In genomic region chr2:11344342-11344955, GRCh38 we compare ENCODE assay signal across 8 cellular contexts. TPM values are rescaled to one million over a fixed set of nuclear protein-coding genes. Genes with fewer than 3 reads are reported as not detected.
DNase-seq lines count a peak whose midpoint lies in the region; ATAC-seq and TF ChIP-seq lines count a peak whose summit lies in the region.

Gene ROCK2, minus strand, starts transcription at chr2:11344636. Its CDS starts 500 bp downstream, at chr2:11344136.

- peak within 1 kb of the TSS; percentile 96 for H3K4me3 Mint-ChIP-seq in WTC11

- no peak for TF ChIP-seq CTCF in WTC11 (IDR thresholded peaks at IDR 0.05)

- peak; percentile 65 for DNase-seq in A172 (ENCODE audit: low spot score)
- peak; percentile 81 for DNase-seq in NCI-H2196 (lab: John Stamatoyannopoulos, UW; ENCODE audit: unreplicated experiment)
- DNase-seq in WTC11 (ENCODE audit: low spot score), result peak; percentile 86
- peak in 60 of 61 donors; percentile 12 to 93 (median 78) for DNase-seq in caudate nucleus (lab: John Stamatoyannopoulos, UW)
- DNase-seq in iris pigment epithelial cell (ENCODE audit: low read depth), result peak; percentile 77
- DNase-seq in stimulated activated CD4-positive, alpha-beta T cell treated with anti-CD3 and anti-CD28 coated beads, Interleukin-12 subunit alpha, Interleukin-12 subunit beta, amount 100 ng/mL, for 4 hours, result peak; percentile 73

- peak; percentile 68 for TF ChIP-seq POLR2A in GM18526 (IDR thresholded peaks at IDR 0.05; ENCODE audit: extremely low read depth, insufficient read length)

- H3K36me3 Mint-ChIP-seq in WTC11, result no peaks in the 10 kb centered on the region

- peak within 1 kb of the TSS; percentile 97 for H3K27ac Mint-ChIP-seq in WTC11

- H3K9me3 Mint-ChIP-seq in WTC11, result no peaks in the 10 kb centered on the region

- CTCF ChIA-PET in WTC11 (lab: Charles Lee), result interaction anchor here (1.0 to 2.1 kb wide), 8 partner anchors 9 to 212 kb away, joined by 3 to 14 read pairs (median 6); a partner anchor contains a TSS

- POLR2A ChIA-PET in WTC11 (lab: Charles Lee), result interaction anchor here (1.1 to 2.1 kb wide), 5 partner anchors 24 to 211 kb away, joined by 3 to 10 read pairs (median 6); partner anchors contain the start of gene SLC66A3

- H3K27ac ChIP-seq in caudate nucleus (ENCODE audit: low read depth, low read length), result peak within 1 kb of the TSS; percentile 95

- ATAC-seq in HG03064 (IDR thresholded peaks at IDR 0.05; ENCODE audit: low read depth, unreplicated experiment) (peak; percentile 63), WTC11 (peak; percentile 82)

- H3K4me1 Mint-ChIP-seq in WTC11, result peaks cover 35% of the 10 kb centered on the region

- peaks cover 4% of the 10 kb centered on the region; the same call in 1 of the 2 replicates for H3K27me3 Mint-ChIP-seq in WTC11 (ENCODE audit: low read depth)

TF ChIP-seq in WTC11, 78 proteins besides CTCF, POLR2A, EP300 and RAD21:
- TF ChIP-seq FOXP1 (CRISPR knock-in tag; IDR thresholded peaks at IDR 0.05; ENCODE audit: borderline replicate concordance) (peak; percentile 34; the same call in 1 of the 2 replicates), E2F5 (CRISPR knock-in tag; IDR thresholded peaks at IDR 0.05) (peak; percentile 80), TP53 (CRISPR knock-in tag; IDR thresholded peaks at IDR 0.05) (0 out of 2 replicates have a peak, but pooled peaks have one; percentile 66), HMGXB4 (CRISPR knock-in tag; IDR thresholded peaks at IDR 0.05) (0 out of 2 replicates have a peak, but pooled peaks have one; percentile 18), NR1H2 (CRISPR knock-in tag; IDR thresholded peaks at IDR 0.05) (no peak), STAT6 (CRISPR knock-in tag; conservative IDR thresholded peaks at IDR 0.05; ENCODE audit: low read depth) (0 out of 2 replicates have a peak, but pooled peaks have one; percentile 40)

RNA-seq across cellular contexts. Expression of gene ROCK2, which starts in this region (rescaled TPM):
- 37.8 and 44.6 TPM in 2 replicates for total RNA-seq in A172 (2014; rRNA removed; shearing (Covaris generic))
- 21.3 to 25.9 TPM (median 22.4 TPM) in 3 replicates for total RNA-seq in WTC11 (2021)

Comparison
In these comparisons a context has a peak if more than half of its experiments do, and no peak if none do; other contexts are left out.
1. Peak in every context shown above with its lines: DNase-seq, ATAC-seq and H3K27ac ChIP-seq.